ENCODE assay signal across 1 cellular context in the genomic region with DNA sequence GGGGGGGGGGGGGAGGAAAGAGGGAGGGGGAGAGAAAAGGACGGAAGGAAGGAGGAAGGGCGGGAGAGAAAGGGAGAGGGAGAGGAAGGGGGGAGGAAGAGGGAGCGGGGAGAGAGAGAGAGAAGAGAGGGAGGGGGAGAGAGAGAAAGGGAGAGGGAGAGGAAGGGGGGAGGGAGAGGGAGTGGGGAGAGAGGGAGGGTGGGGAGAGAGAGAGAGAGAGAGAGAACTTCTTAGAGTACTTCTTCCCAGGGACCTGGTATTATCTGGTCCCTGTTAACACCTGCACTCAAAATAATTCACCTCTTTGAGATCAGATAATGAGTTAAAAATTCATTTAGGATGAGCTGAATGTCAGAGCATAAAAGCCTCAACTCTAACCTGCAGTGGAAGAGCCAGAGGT.
TF ChIP-seq lines count a peak whose summit lies in the region.

No MANE protein-coding gene starts in this region.

TF ChIP-seq in endothelial cell of umbilical vein, 7 proteins besides CTCF, POLR2A, EP300 and RAD21:
- no peak for TF ChIP-seq GATA2 (IDR thresholded peaks at IDR 0.05; ENCODE audit: insufficient read depth, insufficient read length, low read depth, low read length)
- TF ChIP-seq EZH2 (IDR thresholded peaks at IDR 0.05; ENCODE audit: borderline replicate concordance, low read depth, low read length, severe bottlenecking): no peak
- TF ChIP-seq, protein P1, sequence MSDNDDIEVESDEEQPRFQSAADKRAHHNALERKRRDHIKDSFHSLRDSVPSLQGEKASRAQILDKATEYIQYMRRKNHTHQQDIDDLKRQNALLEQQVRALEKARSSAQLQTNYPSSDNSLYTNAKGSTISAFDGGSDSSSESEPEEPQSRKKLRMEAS (IDR thresholded peaks at IDR 0.05; ENCODE audit: insufficient read depth, insufficient read length): no peak
- no peak for TF ChIP-seq POLR2AphosphoS5 (IDR thresholded peaks at IDR 0.05; ENCODE audit: insufficient read depth, low read depth, low read length)
- no peak for TF ChIP-seq MYC (IDR thresholded peaks at IDR 0.05; ENCODE audit: low read depth, low read length)
- no peak for TF ChIP-seq FOS (IDR thresholded peaks at IDR 0.05; ENCODE audit: borderline replicate concordance, insufficient read depth, low read length)
- no peak for TF ChIP-seq JUN (IDR thresholded peaks at IDR 0.05; ENCODE audit: borderline replicate concordance, insufficient read depth, insufficient read length, low read depth)
